In genomic region chr1:50564417-50564816, GRCh38 we compare ENCODE assay signal across 8 cellular contexts.
"Had no signal": no experiment of that assay in that cellular context is flagged by ENCODE, and none has a peak within 500 bp of the region (broad histone marks: within the 10 kb centered on the region; RNA-seq: fewer than 3 reads in every experiment).

No MANE protein-coding gene starts in this region.

- H3K4me2 ChIP-seq: KMS-11 had no signal

- H3K9ac ChIP-seq: GM23248, KMS-11 had no signal

- FAIRE-seq: HTR-8/SVneo had no signal

- H2AFZ ChIP-seq: GM23248 had no signal

- DNase-seq: GM23248, GOT3, H9, HCEC 1CT, Karpas-422, KBM-7 had no signal

- H3K27ac ChIP-seq: GM23248, KMS-11 had no signal

- H3K4me3 ChIP-seq: GM23248 had no signal
